In genomic region chr10:52966904-52967303, GRCh38 we compare ENCODE assay signal across 16 cellular contexts.
DNase-seq lines count a peak whose midpoint lies in the region; ATAC-seq and TF ChIP-seq lines count a peak whose summit lies in the region.
"Had no signal": no experiment of that assay in that cellular context is flagged by ENCODE, and none has a peak within 500 bp of the region (broad histone marks: within the 10 kb centered on the region; RNA-seq: fewer than 3 reads in every experiment).

No MANE protein-coding gene starts in this region.

- peaks cover 14% of the 10 kb centered on the region; the same call in 1 of the 2 replicates for H3K9me3 ChIP-seq in Caco-2
- H3K9me3 ChIP-seq in HUES48 (ENCODE audit: control insufficient read depth, insufficient read depth, low read length): peaks cover 9% of the 10 kb centered on the region
- H3K9me3 ChIP-seq: BLaER1 treated with 17β-estradiol and CSF1 and Interleukin-3, amounts not matched to agents 10 nM and 100 nM; HAP-1 had no signal

- POLR2A ChIA-PET in Caco-2 (lab: Charles Lee): no interaction called here
- POLR2A ChIA-PET in WTC11 (lab: Charles Lee): no interaction called here

- H3K4me1 ChIP-seq in Caco-2 (peaks cover 62% of the 10 kb centered on the region), HUES48 (ENCODE audit: control insufficient read depth, insufficient read depth, low read length) (peaks cover 49% of the 10 kb centered on the region)

- no peaks in the 10 kb centered on the region for H3K27me3 ChIP-seq in Caco-2 (replicated peaks; ENCODE audit: control insufficient read depth, insufficient read depth, low read length)
- H3K27me3 ChIP-seq in HUES48 (ENCODE audit: control insufficient read depth, insufficient read depth, low read length): no peaks in the 10 kb centered on the region
- H3K27me3 ChIP-seq: BLaER1 treated with 17β-estradiol and CSF1 and Interleukin-3, amounts not matched to agents 10 nM and 100 nM had no signal

- intact Hi-C loops in Caco-2 (cut with micrococcal nuclease; ENCODE audit: unreplicated experiment): loop anchor here (1.0 to 5.0 kb wide), 2 partner anchors 11 to 65 kb away; no protein-coding TSS in a partner anchor
- intact Hi-C loops in cardiac septum (cut with DNase I): no loop called here

- peaks cover 55% of the 10 kb centered on the region for H3K4me1 Mint-ChIP-seq in Caco-2 (ENCODE audit: low read depth, unreplicated experiment)
- peaks cover 62% of the 10 kb centered on the region for H3K4me1 Mint-ChIP-seq in WTC11
- H3K4me1 Mint-ChIP-seq in memory B cell: peaks cover 12% of the 10 kb centered on the region
- H3K4me1 Mint-ChIP-seq: CD4-positive, CD25-positive, alpha-beta regulatory T cell had no signal

- BruUV-seq in Caco-2 (replicated peaks; lab: Mats Ljungman, UMichigan): no TSS peak

- no peaks in the 10 kb centered on the region for H3K27me3 Mint-ChIP-seq in Caco-2 (ENCODE audit: insufficient read depth, unreplicated experiment)
- no peaks in the 10 kb centered on the region for H3K27me3 Mint-ChIP-seq in WTC11 (ENCODE audit: low read depth)
- no peaks in the 10 kb centered on the region for H3K27me3 Mint-ChIP-seq in memory B cell
- H3K27me3 Mint-ChIP-seq: CD4-positive, CD25-positive, alpha-beta regulatory T cell had no signal

- peak overlapping the region; percentile 74 for H3K27ac Mint-ChIP-seq in Caco-2 (ENCODE audit: unreplicated experiment)
- peak overlapping the region; percentile 97 for H3K27ac Mint-ChIP-seq in WTC11
- peak overlapping the region; percentile 32 for H3K27ac Mint-ChIP-seq in memory B cell
- H3K27ac Mint-ChIP-seq: CD4-positive, CD25-positive, alpha-beta regulatory T cell had no signal

- H3K9me3 Mint-ChIP-seq in Caco-2 (ENCODE audit: unreplicated experiment): peaks cover 29% of the 10 kb centered on the region
- H3K9me3 Mint-ChIP-seq in WTC11: peaks cover 22% of the 10 kb centered on the region
- H3K9me3 Mint-ChIP-seq in memory B cell: peaks cover 1% of the 10 kb centered on the region

- TF ChIP-seq CTCF in Caco-2 (IDR thresholded peaks at IDR 0.05; ENCODE audit: insufficient read depth in 1 of 2, low read depth in 1 of 2, low read length in 1 of 2, severe bottlenecking in 1 of 2, unreplicated experiment in 1 of 2): no peak
- no peak for TF ChIP-seq CTCF in WTC11 (IDR thresholded peaks at IDR 0.05)

- DNase-seq in Caco-2 (no peak), WTC11 (ENCODE audit: low spot score) (no peak), memory B cell (ENCODE audit: low spot score in 2 of 2) (no peak), cardiac septum (ENCODE audit: low spot score) (no peak), NCI-H2196 treated with DMSO at 0.1 percent for 48 hours (lab: John Stamatoyannopoulos, UW; ENCODE audit: unreplicated experiment) (no peak), middle frontal gyrus (ENCODE audit: extremely low spot score, low spot score) (no peak)
- DNase-seq: 8988T; AML-193; CD4-positive, CD25-positive, alpha-beta regulatory T cell; DMS79; GM23248 had no signal

- H3K36me3 Mint-ChIP-seq in Caco-2 (ENCODE audit: insufficient read depth, unreplicated experiment): peaks cover 16% of the 10 kb centered on the region
- peaks cover 20% of the 10 kb centered on the region for H3K36me3 Mint-ChIP-seq in WTC11
- H3K36me3 Mint-ChIP-seq in memory B cell: no peaks in the 10 kb centered on the region
- H3K36me3 Mint-ChIP-seq: CD4-positive, CD25-positive, alpha-beta regulatory T cell had no signal

- no peak overlapping the region for H3K9ac ChIP-seq in HUES48 (ENCODE audit: low read depth, low read length)
- H3K9ac ChIP-seq: BLaER1 treated with 17β-estradiol and CSF1 and Interleukin-3, amounts not matched to agents 10 nM and 100 nM; GM23248 had no signal

- H3K4me3 Mint-ChIP-seq in Caco-2 (ENCODE audit: unreplicated experiment) (peak overlapping the region; percentile 2), WTC11 (no peak overlapping the region), memory B cell (no peak overlapping the region)
- H3K4me3 Mint-ChIP-seq: CD4-positive, CD25-positive, alpha-beta regulatory T cell had no signal

- no peak for ATAC-seq in WTC11
- ATAC-seq in memory B cell (ENCODE audit: low read depth): no peak
- ATAC-seq in HG03457 (IDR thresholded peaks at IDR 0.05; ENCODE audit: unreplicated experiment): no peak
- ATAC-seq: K562 had no signal

- peak overlapping the region; percentile 91 for H3K27ac ChIP-seq in HUES48 (ENCODE audit: low read depth, low read length)
- H3K27ac ChIP-seq: BLaER1 treated with 17β-estradiol and CSF1 and Interleukin-3, amounts not matched to agents 10 nM and 100 nM; GM23248 had no signal

- CTCF ChIA-PET in Caco-2 (lab: Charles Lee): no interaction called here
- CTCF ChIA-PET in WTC11 (lab: Charles Lee): interaction anchor here (1.1 kb wide), 1 partner anchor 17 kb away, joined by 4 read pairs; no protein-coding TSS in a partner anchor

- H3K36me3 ChIP-seq in Caco-2 (ENCODE audit: control insufficient read depth, insufficient read depth, low read length) (no peaks in the 10 kb centered on the region), HUES48 (ENCODE audit: control insufficient read depth, insufficient read depth, low read length) (no peaks in the 10 kb centered on the region)
- H3K36me3 ChIP-seq: BLaER1 treated with 17β-estradiol and CSF1 and Interleukin-3, amounts not matched to agents 10 nM and 100 nM; HAP-1 had no signal

- H3K4me3 ChIP-seq in Caco-2 (ENCODE audit: low read depth, low read length): no peak overlapping the region
- no peak overlapping the region for H3K4me3 ChIP-seq in HUES48 (ENCODE audit: low read depth, low read length)
- H3K4me3 ChIP-seq: BLaER1 treated with 17β-estradiol and CSF1 and Interleukin-3, amounts not matched to agents 10 nM and 100 nM; GM23248; HAP-1; K562 had no signal

TF ChIP-seq in WTC11, 78 proteins besides CTCF, POLR2A, EP300 and RAD21:
- TF ChIP-seq GRHL2 (CRISPR knock-in tag; IDR thresholded peaks at IDR 0.05; ENCODE audit: insufficient replicate concordance, severe bottlenecking): no peak
- no peak for TF ChIP-seq TEAD4 (CRISPR knock-in tag; IDR thresholded peaks at IDR 0.05)
- no peak for TF ChIP-seq ZNF425 (CRISPR knock-in tag; conservative IDR thresholded peaks at IDR 0.05)
- TF ChIP-seq JAZF1 (CRISPR knock-in tag; IDR thresholded peaks at IDR 0.05): no peak
- no peak for TF ChIP-seq MYBL2 (CRISPR knock-in tag; IDR thresholded peaks at IDR 0.05)
- no peak for TF ChIP-seq RORB (CRISPR knock-in tag; IDR thresholded peaks at IDR 0.05)
- TF ChIP-seq TCF7 (CRISPR knock-in tag; IDR thresholded peaks at IDR 0.05; ENCODE audit: low read depth): no peak
- TF ChIP-seq ZNF219 (CRISPR knock-in tag; IDR thresholded peaks at IDR 0.05; ENCODE audit: borderline replicate concordance): no peak
- no peak for TF ChIP-seq PRRX2 (CRISPR knock-in tag; IDR thresholded peaks at IDR 0.05)
- TF ChIP-seq PREB (CRISPR knock-in tag; IDR thresholded peaks at IDR 0.05; ENCODE audit: borderline replicate concordance): no peak
- TF ChIP-seq NR1H2 (CRISPR knock-in tag; IDR thresholded peaks at IDR 0.05): no peak
- no peak for TF ChIP-seq E2F5 (CRISPR knock-in tag; IDR thresholded peaks at IDR 0.05)
- TF ChIP-seq ATF1 (CRISPR knock-in tag; IDR thresholded peaks at IDR 0.05): no peak

Comparison
In these comparisons a context has a peak if more than half of its experiments do, and no peak if none do; other contexts are left out.
1. H3K27ac Mint-ChIP-seq: peak in every context shown above with its lines; median percentile 97 in WTC11; 74 in Caco-2; 32 in memory B cell.